ENCODE assay signal across 13 cellular contexts in the genomic region with DNA sequence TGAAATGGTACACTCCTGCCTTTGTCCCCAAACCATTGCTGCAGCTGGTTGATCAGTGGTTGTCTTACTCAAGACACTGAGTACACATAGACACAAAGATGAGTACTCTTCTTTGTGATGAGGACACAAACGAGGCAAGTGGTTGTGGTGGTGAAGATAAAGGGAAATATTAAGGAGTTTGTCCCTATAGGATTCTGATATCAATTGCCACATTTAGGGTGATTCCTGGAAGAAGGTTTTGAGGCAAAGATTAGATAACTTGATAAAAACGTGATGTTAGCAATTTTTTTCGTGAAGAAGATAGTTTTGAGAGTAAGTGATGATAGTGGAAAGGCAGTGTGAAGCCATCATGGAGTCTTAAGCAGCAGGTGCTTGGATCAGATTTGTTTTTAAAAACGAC.
A peak's percentile ranks its signal among the peaks of the same experiment; 100 is the strongest.
DNase-seq lines count a peak whose midpoint lies in the region; ATAC-seq, FAIRE-seq and TF ChIP-seq lines count a peak whose summit lies in the region.
"Had no signal": no experiment of that assay in that cellular context is flagged by ENCODE, and none has a peak within 500 bp of the region (broad histone marks: within the 10 kb centered on the region; RNA-seq: fewer than 3 reads in every experiment).

No MANE protein-coding gene starts in this region.

- H3K4me2 ChIP-seq in OCI-LY1 (ENCODE audit: low read length), result no peak overlapping the region
- H3K4me2 ChIP-seq: A549 had no signal

- peak; percentile 67 for FAIRE-seq in H54 (lab: Jason Lieb, UNC)
- FAIRE-seq: A549, H1 had no signal

- H3K27ac Mint-ChIP-seq in stimulated activated memory B cell treated with anti-CD40 and anti-IgM and Interleukin-4, amounts not matched to agents 10 μg/mL and 1 μg/mL and 100 μg/mL, for 72 hours, result peak overlapping the region; percentile 14
- H3K27ac Mint-ChIP-seq: HFFc6 had no signal

- H3K27me3 Mint-ChIP-seq in stimulated activated memory B cell treated with anti-CD40 and anti-IgM and Interleukin-4, amounts not matched to agents 10 μg/mL and 1 μg/mL and 100 μg/mL, for 72 hours, result no peaks in the 10 kb centered on the region
- H3K27me3 Mint-ChIP-seq: CD8-positive, alpha-beta memory T cell had no signal

- no peak overlapping the region for H3K9ac ChIP-seq in OCI-LY1 (ENCODE audit: low read length)

- H3K4me1 ChIP-seq in OCI-LY1 (ENCODE audit: insufficient read depth, low read length, severe bottlenecking), result peaks cover 26% of the 10 kb centered on the region
- H3K4me1 ChIP-seq: Caco-2 had no signal

- H3K4me3 Mint-ChIP-seq in stimulated activated memory B cell treated with anti-CD40 and anti-IgM and Interleukin-4, amounts not matched to agents 10 μg/mL and 1 μg/mL and 100 μg/mL, for 72 hours, result no peak overlapping the region
- H3K4me3 Mint-ChIP-seq: CD8-positive, alpha-beta memory T cell; HFFc6 had no signal

- H2AFZ ChIP-seq in OCI-LY1 (ENCODE audit: low read length), result peak overlapping the region; percentile 28; the same call in 1 of the 2 replicates

- TF ChIP-seq POLR2A in H54 (IDR thresholded peaks at IDR 0.05; ENCODE audit: low read depth, low read length), result no peak

- H3K27me3 ChIP-seq in OCI-LY1 (ENCODE audit: insufficient read depth, low read length), result no peaks in the 10 kb centered on the region

- H3K27ac ChIP-seq in OCI-LY1 (ENCODE audit: low read depth, low read length, poor library complexity, severe bottlenecking), result no peak overlapping the region
- H3K27ac ChIP-seq: A549 had no signal

- TF ChIP-seq CTCF in OCI-LY1 (IDR thresholded peaks at IDR 0.05; ENCODE audit: low read length), result no peak

- no peaks in the 10 kb centered on the region for H3K36me3 Mint-ChIP-seq in stimulated activated memory B cell treated with anti-CD40 and anti-IgM and Interleukin-4, amounts not matched to agents 10 μg/mL and 1 μg/mL and 100 μg/mL, for 72 hours

- no peaks in the 10 kb centered on the region for H3F3A ChIP-seq in OCI-LY1 (ENCODE audit: insufficient read depth, low read length)

- H3K4me3 ChIP-seq in OCI-LY1 (ENCODE audit: low read depth, low read length, poor library complexity, severe bottlenecking), result no peak overlapping the region
- H3K4me3 ChIP-seq: A549 had no signal

- DNase-seq in NCI-H748 (lab: John Stamatoyannopoulos, UW; ENCODE audit: unreplicated experiment) (peak; percentile 58), NCI-H748 treated with DMSO at 0.1 percent for 48 hours (lab: John Stamatoyannopoulos, UW) (no peak), H54 (ENCODE audit: insufficient read length, low spot score) (no peak), NCI-H1436 treated with DMSO at 0.1 percent for 48 hours (lab: John Stamatoyannopoulos, UW) (no peak)
- DNase-seq: Caco-2; CD8-positive, alpha-beta memory T cell; HCEC 1CT; HFFc6 had no signal

- H4K20me1 ChIP-seq in OCI-LY1 (ENCODE audit: insufficient read depth, low read length), result no peaks in the 10 kb centered on the region

- peaks cover 21% of the 10 kb centered on the region for H3K9me3 Mint-ChIP-seq in stimulated activated memory B cell treated with anti-CD40 and anti-IgM and Interleukin-4, amounts not matched to agents 10 μg/mL and 1 μg/mL and 100 μg/mL, for 72 hours

- no peaks in the 10 kb centered on the region for H3K79me2 ChIP-seq in OCI-LY1 (ENCODE audit: insufficient read depth, low read length)

- H3K4me1 Mint-ChIP-seq in stimulated activated memory B cell treated with anti-CD40 and anti-IgM and Interleukin-4, amounts not matched to agents 10 μg/mL and 1 μg/mL and 100 μg/mL, for 72 hours, result peaks cover 14% of the 10 kb centered on the region

- no peak for ATAC-seq in stimulated activated memory B cell treated with anti-CD40 and anti-IgM and Interleukin-4, amounts not matched to agents 10 μg/mL and 1 μg/mL and 100 μg/mL, for 72 hours
- no peak for ATAC-seq in GM19452 (IDR thresholded peaks at IDR 0.05; ENCODE audit: unreplicated experiment)
- ATAC-seq: A549 had no signal

- H3K9me3 ChIP-seq in OCI-LY1 (ENCODE audit: low read length), result peaks cover 9% of the 10 kb centered on the region; the same call in 1 of the 2 replicates
- H3K9me3 ChIP-seq: A549, Caco-2 had no signal

- H3K36me3 ChIP-seq in OCI-LY1 (ENCODE audit: insufficient read depth, low read length), result peaks cover 8% of the 10 kb centered on the region; the same call in 1 of the 2 replicates

- H3K9me2 ChIP-seq in OCI-LY1 (ENCODE audit: low read depth, low read length), result no peaks in the 10 kb centered on the region
